4 cellular contexts compared by ENCODE assay signal in the genomic region with DNA sequence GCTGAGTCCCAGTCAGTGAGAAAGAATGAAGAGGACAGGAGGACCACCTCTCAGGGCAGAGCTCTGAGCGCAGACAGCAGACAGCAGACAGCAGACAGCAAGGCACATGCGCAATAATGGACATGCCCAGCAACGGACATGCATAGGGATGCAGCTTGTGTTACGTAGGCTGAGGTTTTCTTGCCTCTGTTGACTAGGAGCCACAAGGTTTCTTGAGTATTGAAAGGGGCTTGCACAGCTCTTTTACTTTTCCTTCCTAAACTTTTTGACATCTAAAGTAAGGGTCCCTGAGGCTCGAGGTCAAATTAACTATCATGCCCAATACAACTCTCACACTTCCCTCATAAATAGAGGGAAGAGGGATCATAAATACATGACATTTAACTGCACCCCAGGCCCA. TPM values are rescaled to one million over a fixed set of nuclear protein-coding genes. Genes with fewer than 3 reads are reported as not detected.
"Had no signal": no experiment of that assay in that cellular context is flagged by ENCODE, and none has a peak within 500 bp of the region (broad histone marks: within the 10 kb centered on the region; RNA-seq: fewer than 3 reads in every experiment).

Gene PAGE3, minus strand, starts transcription at position 101 of the 400 bp plus-strand sequence. CDS start 1,013 bp downstream, outside the sequence.

- DNase-seq: GDM1, GF-D8 had no signal

- H3K4me3 ChIP-seq: GM12878 had no signal

RNA-seq across cellular contexts. Expression of gene PAGE3, which starts in this region (rescaled TPM):
- total RNA-seq: G401, GM12878 had no signal
- polyA plus RNA-seq: GM12878 had no signal
